Comparison of ENCODE assay signal across 21 cellular contexts in the genomic region with DNA sequence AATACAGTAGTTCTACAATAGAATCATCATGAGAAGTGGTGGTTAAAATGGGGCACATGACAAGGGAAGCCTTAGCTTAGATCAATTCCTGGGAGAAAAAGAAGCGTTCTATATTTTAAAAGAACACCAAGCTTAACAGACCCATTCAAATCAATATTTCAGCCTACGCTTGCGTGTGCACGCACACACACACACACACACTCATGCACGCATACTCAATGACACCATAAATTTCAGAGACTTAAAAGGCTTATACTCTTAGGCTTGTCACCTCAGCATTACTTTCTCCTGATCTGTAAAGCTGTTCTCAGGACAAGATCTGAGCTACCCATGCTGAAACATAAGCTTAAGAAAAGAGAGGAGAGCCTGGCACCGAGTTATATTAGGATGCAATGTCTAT.
DNase-seq lines count a peak whose midpoint lies in the region; ATAC-seq and TF ChIP-seq lines count a peak whose summit lies in the region.
"Had no signal": no experiment of that assay in that cellular context is flagged by ENCODE, and none has a peak within 500 bp of the region (broad histone marks: within the 10 kb centered on the region; RNA-seq: fewer than 3 reads in every experiment).

No MANE protein-coding gene starts in this region.

- peak overlapping the region; percentile 49 for H3K9ac ChIP-seq in neural cell (ENCODE audit: low read length)
- H3K9ac ChIP-seq: BLaER1 treated with 17β-estradiol and CSF1 and Interleukin-3, amounts not matched to agents 10 nM and 100 nM had no signal

- H3K36me3 Mint-ChIP-seq in osteocyte (ENCODE audit: unreplicated experiment) = no peaks in the 10 kb centered on the region
- H3K36me3 Mint-ChIP-seq: CD4-positive, alpha-beta memory T cell had no signal

- TF ChIP-seq EP300 in neural cell (conservative IDR thresholded peaks at IDR 0.05; ENCODE audit: poor library complexity, severe bottlenecking) = no peak

- TF ChIP-seq RAD21 in neural cell (conservative IDR thresholded peaks at IDR 0.05) = no peak

- H3K4me1 ChIP-seq in spleen = no peaks in the 10 kb centered on the region
- H3K4me1 ChIP-seq: Caco-2 had no signal

- H2AFZ ChIP-seq in neural cell (ENCODE audit: low read depth, low read length) = peak overlapping the region; percentile 16

- no peaks in the 10 kb centered on the region for H3K9me3 Mint-ChIP-seq in osteocyte (ENCODE audit: unreplicated experiment)
- H3K9me3 Mint-ChIP-seq: GM23338 had no signal

- no peak overlapping the region for H3K4me3 Mint-ChIP-seq in osteocyte (ENCODE audit: unreplicated experiment)
- H3K4me3 Mint-ChIP-seq: CD4-positive, alpha-beta memory T cell; GM23338 had no signal

- 84 to 92% (median 90%) methylated on average over 6 of the region's 6 CpGs for WGBS in spleen, 5 donors

- no peak for ATAC-seq in stimulated activated naive CD8-positive, alpha-beta T cell treated with anti-CD3 and anti-CD28 coated beads, Interleukin-15, Interleukin-2, amounts not matched to agents 100 U/mL and 50 U/mL, for 24 hours
- ATAC-seq: GM23338, HepG2, K562, SK-N-SH treated with all-trans-retinoic acid at 6 μM for 48 hours had no signal

- H3K27ac Mint-ChIP-seq in osteocyte (ENCODE audit: unreplicated experiment) = no peak overlapping the region
- H3K27ac Mint-ChIP-seq: CD4-positive, alpha-beta memory T cell; GM23338 had no signal

- H4K20me1 ChIP-seq in neural cell (ENCODE audit: insufficient read depth) = no peaks in the 10 kb centered on the region
- H4K20me1 ChIP-seq: BLaER1 treated with 17β-estradiol and CSF1 and Interleukin-3, amounts not matched to agents 10 nM and 100 nM had no signal

- H3K27me3 Mint-ChIP-seq in osteocyte (ENCODE audit: unreplicated experiment) = peaks cover 58% of the 10 kb centered on the region

- no peak for TF ChIP-seq POLR2A in spleen (IDR thresholded peaks at IDR 0.05)

- H3K9me3 ChIP-seq in WERI-Rb-1 (ENCODE audit: severe bottlenecking) = no peaks in the 10 kb centered on the region
- H3K9me3 ChIP-seq in neural cell (ENCODE audit: low read length) = no peaks in the 10 kb centered on the region
- H3K9me3 ChIP-seq in spleen = peaks cover 0 to 3% (median 0%) of the 10 kb centered on the region in 8 donors
- H3K9me3 ChIP-seq: BLaER1 treated with 17β-estradiol and CSF1 and Interleukin-3, amounts not matched to agents 10 nM and 100 nM; Caco-2; MG63 had no signal

- H3K4me1 Mint-ChIP-seq in osteocyte (ENCODE audit: unreplicated experiment) = no peaks in the 10 kb centered on the region
- H3K4me1 Mint-ChIP-seq: CD4-positive, alpha-beta memory T cell had no signal

- H3K27me3 ChIP-seq in WERI-Rb-1 (ENCODE audit: insufficient read depth, low read depth, severe bottlenecking) (peaks cover 6% of the 10 kb centered on the region), neural cell (ENCODE audit: insufficient read depth, low read depth, low read length) (no peaks in the 10 kb centered on the region), spleen (replicated peaks in 1 of 7) (no peaks in the 10 kb centered on the region)
- H3K27me3 ChIP-seq: BLaER1 treated with 17β-estradiol and CSF1 and Interleukin-3, amounts not matched to agents 10 nM and 100 nM; MG63 had no signal

- intact Hi-C loops in spleen (cut with DNase I; ENCODE audit: low total_unique reads) = no loop called here

- H3K4me3 ChIP-seq in WERI-Rb-1 (ENCODE audit: low read depth, low read length) (no peak overlapping the region), neural cell (ENCODE audit: low read length) (peak overlapping the region; percentile 55), spleen (no peak overlapping the region)
- H3K4me3 ChIP-seq: BLaER1 treated with 17β-estradiol and CSF1 and Interleukin-3, amounts not matched to agents 10 nM and 100 nM; GM23338; K562; MG63 had no signal

- peak overlapping the region; percentile 62 for H3K4me2 ChIP-seq in neural cell (ENCODE audit: low read length)
- H3K4me2 ChIP-seq: GM23338 had no signal

- TF ChIP-seq CTCF in WERI-Rb-1 (IDR thresholded peaks at IDR 0.05; ENCODE audit: low read depth, low read length) (no peak), neural cell (IDR thresholded peaks at IDR 0.05; ENCODE audit: poor library complexity, severe bottlenecking) (no peak), spleen (IDR thresholded peaks at IDR 0.05 in 8 of 11, conservative IDR thresholded peaks at IDR 0.05 in 3 of 11) (no peak), osteocyte (IDR thresholded peaks at IDR 0.05) (no peak)

- H3F3A ChIP-seq in neural cell (ENCODE audit: insufficient read depth, low read length, poor library complexity, severe bottlenecking) = peaks cover 8% of the 10 kb centered on the region

- no peak overlapping the region for H3K27ac ChIP-seq in WERI-Rb-1
- peak overlapping the region; percentile 85 for H3K27ac ChIP-seq in neural cell (ENCODE audit: low read length)
- no peak overlapping the region for H3K27ac ChIP-seq in spleen
- H3K27ac ChIP-seq: BLaER1 treated with 17β-estradiol and CSF1 and Interleukin-3, amounts not matched to agents 10 nM and 100 nM; HL-60; RWPE1 had no signal

- no peaks in the 10 kb centered on the region for H3K79me2 ChIP-seq in neural cell (replicated peaks; ENCODE audit: insufficient read depth, low read length)

- peak; percentile 94 for DNase-seq in DMS79 (lab: John Stamatoyannopoulos, UW)
- peak; percentile 61 to 93 for DNase-seq in NCI-H187 (lab: John Stamatoyannopoulos, UW)
- peak; percentile 77 for DNase-seq in WERI-Rb-1
- DNase-seq in spleen = no peak
- DNase-seq in osteocyte (ENCODE audit: extremely low spot score, unreplicated experiment) = no peak
- no peak for DNase-seq in stimulated activated naive CD8-positive, alpha-beta T cell treated with anti-CD3 and anti-CD28 coated beads, Interleukin-15, Interleukin-2, amounts not matched to agents 100 U/mL and 50 U/mL, for 24 hours
- DNase-seq: Caco-2; CD4-positive, alpha-beta memory T cell; GF-D8; HCEC 1CT; MG63; NK-92 treated with Interleukin-12 subunit alpha and Interleukin-12 subunit beta, amount 100 ng/mL, for 24 hours; SIG-M5 had no signal

- H3K36me3 ChIP-seq in WERI-Rb-1 = no peaks in the 10 kb centered on the region
- H3K36me3 ChIP-seq in neural cell (ENCODE audit: insufficient read depth, low read length) = no peaks in the 10 kb centered on the region
- H3K36me3 ChIP-seq in spleen = no peaks in the 10 kb centered on the region
- H3K36me3 ChIP-seq: BLaER1 treated with 17β-estradiol and CSF1 and Interleukin-3, amounts not matched to agents 10 nM and 100 nM; MG63 had no signal

- no peaks in the 10 kb centered on the region for H3K9me2 ChIP-seq in neural cell (ENCODE audit: insufficient read depth, low read length)

TF ChIP-seq in neural cell, 6 proteins besides CTCF, POLR2A, EP300 and RAD21:
- TF ChIP-seq TAF1 (IDR thresholded peaks at IDR 0.05; ENCODE audit: low read depth) (no peak), REST (IDR thresholded peaks at IDR 0.05; ENCODE audit: borderline replicate concordance) (no peak), MXI1 (conservative IDR thresholded peaks at IDR 0.05; ENCODE audit: poor library complexity, severe bottlenecking) (no peak), EZH2 (IDR thresholded peaks at IDR 0.05; ENCODE audit: borderline replicate concordance, insufficient read depth, low read length, poor library complexity, severe bottlenecking) (no peak), POLR2AphosphoS5 (IDR thresholded peaks at IDR 0.05) (no peak), SMC3 (conservative IDR thresholded peaks at IDR 0.05; ENCODE audit: poor library complexity) (no peak)

Comparison
In these comparisons a context has a peak if more than half of its experiments do, and no peak if none do; other contexts are left out.
1. DNase-seq: peak in DMS79 (single experiment), NCI-H187 (2 of 2) and WERI-Rb-1 (single experiment); none in spleen (single experiment), osteocyte (single experiment) and stimulated activated naive CD8-positive, alpha-beta T cell treated with anti-CD3 and anti-CD28 coated beads, Interleukin-15, Interleukin-2, amounts not matched to agents 100 U/mL and 50 U/mL, for 24 hours (single experiment).